ENCODE assay signal across 13 cellular contexts in genomic region chr12:92615703-92616102, GRCh38.
DNase-seq lines count a peak whose midpoint lies in the region; TF ChIP-seq lines count a peak whose summit lies in the region.
"Had no signal": no experiment of that assay in that cellular context is flagged by ENCODE, and none has a peak within 500 bp of the region (broad histone marks: within the 10 kb centered on the region; RNA-seq: fewer than 3 reads in every experiment).

No MANE protein-coding gene starts in this region.

- no TSS peak for BruUV-seq in mammary epithelial cell (replicated peaks; lab: Mats Ljungman, UMichigan)

- WGBS in mammary epithelial cell (ENCODE audit: low coverage, missing lambda C conversion rate), result 0% methylated on average over 2 of the region's 2 CpGs

- CTCF ChIA-PET in mammary epithelial cell (lab: Charles Lee; ENCODE audit: low non-redundant PET), result no interaction called here

- in situ Hi-C loops in mammary epithelial cell (cut with MboI; ENCODE audit: low sequenced_read_pairs in 2 of 2), result no loop called here

- no peak overlapping the region for H3K9ac ChIP-seq in mammary epithelial cell (ENCODE audit: insufficient read depth, low read length)

- intact Hi-C loops in mammary epithelial cell (cut with micrococcal nuclease), result no loop called here

- no peak overlapping the region for H3K4me3 ChIP-seq in mammary epithelial cell (replicated peaks in 1 of 3; ENCODE audit: insufficient read depth in 1 of 3, low read depth in 2 of 3, low read length in 3 of 3)
- no peak overlapping the region for H3K4me3 ChIP-seq in osteoblast (ENCODE audit: insufficient read depth, low read length)
- H3K4me3 ChIP-seq: GM23338 had no signal

- dilution Hi-C loops in mammary epithelial cell (cut with HindIII; ENCODE audit: low sequenced_read_pairs), result no loop called here

- H4K20me1 ChIP-seq in mammary epithelial cell (ENCODE audit: insufficient read depth, low read length) (no peaks in the 10 kb centered on the region), osteoblast (ENCODE audit: insufficient read depth, low read length) (no peaks in the 10 kb centered on the region)

- TF ChIP-seq CTCF in mammary epithelial cell (conservative IDR thresholded peaks at IDR 0.05 in 1 of 2, IDR thresholded peaks at IDR 0.05 in 1 of 2; ENCODE audit: extremely low read depth in 1 of 2, insufficient read depth in 1 of 2, low read depth in 1 of 2, low read length in 2 of 2) (no peak), osteoblast (IDR thresholded peaks at IDR 0.05; ENCODE audit: extremely low read depth, low read depth, low read length) (no peak)

- H2AFZ ChIP-seq in mammary epithelial cell (ENCODE audit: low read depth, low read length), result no peak overlapping the region
- no peak overlapping the region for H2AFZ ChIP-seq in osteoblast (ENCODE audit: low read length)

- H3K27me3 ChIP-seq in mammary epithelial cell (ENCODE audit: insufficient read depth, low read length) (no peaks in the 10 kb centered on the region), osteoblast (ENCODE audit: insufficient read depth, low read length) (no peaks in the 10 kb centered on the region)

- H3K79me2 ChIP-seq in mammary epithelial cell (ENCODE audit: insufficient read depth, low read length) (no peaks in the 10 kb centered on the region), osteoblast (ENCODE audit: insufficient read depth, low read length) (no peaks in the 10 kb centered on the region)

- H3K4me2 ChIP-seq in mammary epithelial cell (ENCODE audit: insufficient read depth, low read depth, low read length) (no peak overlapping the region), osteoblast (ENCODE audit: insufficient read depth, low read length) (no peak overlapping the region)
- H3K4me2 ChIP-seq: GM23338 had no signal

- DNase-seq in COR-L47 (lab: John Stamatoyannopoulos, UW) (peak; percentile 12), NCI-H226 (peak; percentile 21), mammary epithelial cell (peak; percentile 86), osteoblast (ENCODE audit: insufficient read length, low spot score, missing footprints) (no peak), GF-D8 (lab: John Stamatoyannopoulos, UW) (no peak), AG08396 (ENCODE audit: low spot score) (no peak), kidney glomerular epithelial cell (lab: John Stamatoyannopoulos, UW) (no peak)
- DNase-seq: ACHN; C1 segment of cervical spinal cord; CD4-positive, alpha-beta T cell; DMS79; H9 had no signal

- no peaks in the 10 kb centered on the region for H3K9me3 ChIP-seq in mammary epithelial cell (replicated peaks; ENCODE audit: insufficient read depth, low read length)
- H3K9me3 ChIP-seq in osteoblast (ENCODE audit: low read depth, low read length), result no peaks in the 10 kb centered on the region

- H3K4me1 ChIP-seq in mammary epithelial cell (ENCODE audit: insufficient read depth, low read length), result peaks cover 26% of the 10 kb centered on the region
- H3K4me1 ChIP-seq in osteoblast (ENCODE audit: insufficient read depth, low read length), result peaks cover 52% of the 10 kb centered on the region

- H3K27ac ChIP-seq in mammary epithelial cell (ENCODE audit: insufficient read depth, low read depth, low read length) (peak overlapping the region; percentile 33), osteoblast (ENCODE audit: low read depth, low read length) (peak overlapping the region; percentile 57)

- H3K36me3 ChIP-seq in mammary epithelial cell (ENCODE audit: insufficient read depth, low read length), result no peaks in the 10 kb centered on the region
- H3K36me3 ChIP-seq in osteoblast (ENCODE audit: insufficient read depth, low read length), result no peaks in the 10 kb centered on the region

Comparison
In these comparisons a context has a peak if more than half of its experiments do, and no peak if none do; other contexts are left out.
1. DNase-seq: peak in COR-L47 (single experiment), NCI-H226 (single experiment) and mammary epithelial cell (single experiment); none in osteoblast (single experiment), GF-D8 (single experiment), AG08396 (single experiment) and kidney glomerular epithelial cell (single experiment).